In the genomic region with DNA sequence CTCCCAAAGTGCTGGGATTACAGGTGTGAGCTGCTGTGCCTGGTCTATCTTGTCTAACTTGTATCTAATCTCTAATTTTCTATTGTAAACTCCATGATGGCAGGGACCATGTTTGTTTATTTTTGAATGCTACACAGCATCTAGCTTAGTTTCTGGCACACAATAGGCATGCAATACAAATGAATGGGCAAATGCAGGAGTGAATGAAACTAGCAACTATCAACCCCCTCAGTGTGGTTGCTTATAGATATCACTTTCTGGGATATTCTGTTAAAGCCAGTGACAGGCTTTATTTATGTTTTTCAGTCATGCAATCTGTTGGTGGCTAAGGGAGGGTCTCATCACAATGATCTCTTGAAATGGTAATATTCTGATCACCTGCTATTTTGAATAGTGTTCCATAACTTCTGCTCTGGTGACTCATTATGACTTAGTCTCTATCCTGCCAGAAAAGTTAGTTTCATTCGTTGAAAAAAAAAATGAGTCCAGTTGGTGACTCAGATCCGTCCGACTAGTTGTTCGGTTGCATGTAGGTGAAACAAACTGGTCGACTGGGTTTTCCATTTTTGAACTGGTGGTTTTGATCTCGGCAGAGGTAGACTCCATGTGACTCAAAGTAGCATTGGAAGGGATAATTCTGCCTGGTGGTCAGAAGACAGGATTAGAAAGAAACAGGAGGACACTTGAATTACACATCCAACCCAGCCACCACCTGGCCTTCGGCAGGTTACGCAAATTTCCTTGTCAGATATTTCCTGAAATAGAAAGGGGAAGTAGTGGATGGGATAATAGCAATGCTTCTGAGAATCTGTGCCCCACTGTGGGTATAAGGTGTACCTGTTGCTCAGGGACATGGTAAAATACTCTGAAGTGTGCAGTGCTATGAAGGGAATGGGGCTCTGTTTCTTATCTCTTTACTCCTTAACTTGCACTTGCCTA, we compare ENCODE assay signal across 8 cellular contexts.
A peak's percentile ranks its signal among the peaks of the same experiment; 100 is the strongest.
DNase-seq lines count a peak whose midpoint lies in the region; ATAC-seq and TF ChIP-seq lines count a peak whose summit lies in the region.

No MANE protein-coding gene starts in this region.

- CTCF ChIA-PET in activated CD4-positive, alpha-beta T cell treated with anti-CD3 and anti-CD28 coated beads for 36 hours (lab: Charles Lee) = interaction anchor here (0.6 to 0.7 kb wide), 2 partner anchors 10 to 286 kb away, joined by 3 read pairs; no protein-coding TSS in a partner anchor

- 70 to 83% (median 82%) methylated on average over 8 of the region's 8 CpGs for WGBS in stomach, 5 donors

- H3K27me3 Mint-ChIP-seq in activated CD4-positive, alpha-beta T cell treated with anti-CD3 and anti-CD28 coated beads for 36 hours = peaks cover 7% of the 10 kb centered on the region

- intact Hi-C loops in activated CD4-positive, alpha-beta T cell treated with anti-CD3 and anti-CD28 coated beads for 36 hours (cut with DNase I, micrococcal nuclease) = loop anchor here (1.0 to 10.0 kb wide), 10 partner anchors 64 to 961 kb away; no protein-coding TSS in a partner anchor
- intact Hi-C loops in tibial artery (cut with DNase I; ENCODE audit: low total_unique reads) (no loop called here), stomach (cut with DNase I; ENCODE audit: low total_unique reads) (no loop called here)

- H3K36me3 Mint-ChIP-seq in activated CD4-positive, alpha-beta T cell treated with anti-CD3 and anti-CD28 coated beads for 36 hours (ENCODE audit: low read depth) = no peaks in the 10 kb centered on the region

- DNase-seq in activated CD4-positive, alpha-beta T cell treated with anti-CD3 and anti-CD28 coated beads for 36 hours = peak; percentile 56
- DNase-seq in activated CD4-positive, alpha-beta T cell treated with anti-CD3 and anti-CD28 coated beads, Interleukin-2, amount 50 U/mL, for 1 hour = no peak
- peak; percentile 56 for DNase-seq in activated CD4-positive, alpha-beta T cell treated with anti-CD3 and anti-CD28 coated beads for 48 hours
- peak in 2 of 3 experiments; percentile 31 to 37 for DNase-seq in stimulated activated CD4-positive, alpha-beta T cell treated with anti-CD3 and anti-CD28 coated beads, TNF-alpha, amount 100 ng/mL, for 24 hours (ENCODE audit: low read depth in 3 of 3)
- DNase-seq in tibial artery (no peak), stomach (no peak), cerebellar nuclear complex (lab: John Stamatoyannopoulos, UW) (no peak)

- H3K27ac ChIP-seq in tibial artery (no peak overlapping the region), stomach (no peak overlapping the region)

- H3K4me1 ChIP-seq in tibial artery = no peaks in the 10 kb centered on the region
- no peaks in the 10 kb centered on the region for H3K4me1 ChIP-seq in stomach

- TF ChIP-seq CTCF in tibial artery (IDR thresholded peaks at IDR 0.05) (no peak), stomach (IDR thresholded peaks at IDR 0.05) (no peak)

- no peak overlapping the region for H3K4me3 ChIP-seq in tibial artery
- no peak overlapping the region for H3K4me3 ChIP-seq in stomach

- H3K27me3 ChIP-seq in tibial artery (peaks cover 0 to 3% of the 10 kb centered on the region in 2 donors), stomach (peaks cover 0 to 4% (median 0%) of the 10 kb centered on the region in 3 donors)

- ATAC-seq in activated CD4-positive, alpha-beta T cell treated with anti-CD3 and anti-CD28 coated beads for 36 hours = peak; percentile 82
- peak; percentile 35 for ATAC-seq in HG03139 (IDR thresholded peaks at IDR 0.05; ENCODE audit: unreplicated experiment)

- peaks cover 40% of the 10 kb centered on the region for H3K4me1 Mint-ChIP-seq in activated CD4-positive, alpha-beta T cell treated with anti-CD3 and anti-CD28 coated beads for 36 hours

- POLR2A ChIA-PET in activated CD4-positive, alpha-beta T cell treated with anti-CD3 and anti-CD28 coated beads for 36 hours (lab: Charles Lee) = interaction anchor here (0.9 kb wide), 1 partner anchor 65 kb away, joined by 4 read pairs; no protein-coding TSS in a partner anchor

- no peaks in the 10 kb centered on the region for H3K9me3 Mint-ChIP-seq in activated CD4-positive, alpha-beta T cell treated with anti-CD3 and anti-CD28 coated beads for 36 hours (ENCODE audit: low read depth)

- no peak for TF ChIP-seq POLR2A in stomach (IDR thresholded peaks at IDR 0.05)

- H3K4me3 Mint-ChIP-seq in activated CD4-positive, alpha-beta T cell treated with anti-CD3 and anti-CD28 coated beads for 36 hours = no peak overlapping the region

- no peak for TF ChIP-seq EP300 in stomach (IDR thresholded peaks at IDR 0.05)

- H3K27ac Mint-ChIP-seq in activated CD4-positive, alpha-beta T cell treated with anti-CD3 and anti-CD28 coated beads for 36 hours = peak overlapping the region; percentile 51

- no peaks in the 10 kb centered on the region for H3K36me3 ChIP-seq in tibial artery
- H3K36me3 ChIP-seq in stomach = no peaks in the 10 kb centered on the region

- H3K9me3 ChIP-seq in tibial artery (no peaks in the 10 kb centered on the region), stomach (no peaks in the 10 kb centered on the region)

Comparison
In these comparisons a context has a peak if more than half of its experiments do, and no peak if none do; other contexts are left out.
1. DNase-seq: peak in activated CD4-positive, alpha-beta T cell treated with anti-CD3 and anti-CD28 coated beads for 36 hours (single experiment), activated CD4-positive, alpha-beta T cell treated with anti-CD3 and anti-CD28 coated beads for 48 hours (single experiment) and stimulated activated CD4-positive, alpha-beta T cell treated with anti-CD3 and anti-CD28 coated beads, TNF-alpha, amount 100 ng/mL, for 24 hours (2 of 3); none in activated CD4-positive, alpha-beta T cell treated with anti-CD3 and anti-CD28 coated beads, Interleukin-2, amount 50 U/mL, for 1 hour (single experiment), tibial artery (0 of 2), stomach (single experiment) and cerebellar nuclear complex (0 of 2).
2. intact Hi-C loops: an anchor here in activated CD4-positive, alpha-beta T cell treated with anti-CD3 and anti-CD28 coated beads for 36 hours (1.0 to 10.0 kb wide); none called in tibial artery and stomach.